Comparison of ENCODE assay signal across 8 cellular contexts in the genomic region with DNA sequence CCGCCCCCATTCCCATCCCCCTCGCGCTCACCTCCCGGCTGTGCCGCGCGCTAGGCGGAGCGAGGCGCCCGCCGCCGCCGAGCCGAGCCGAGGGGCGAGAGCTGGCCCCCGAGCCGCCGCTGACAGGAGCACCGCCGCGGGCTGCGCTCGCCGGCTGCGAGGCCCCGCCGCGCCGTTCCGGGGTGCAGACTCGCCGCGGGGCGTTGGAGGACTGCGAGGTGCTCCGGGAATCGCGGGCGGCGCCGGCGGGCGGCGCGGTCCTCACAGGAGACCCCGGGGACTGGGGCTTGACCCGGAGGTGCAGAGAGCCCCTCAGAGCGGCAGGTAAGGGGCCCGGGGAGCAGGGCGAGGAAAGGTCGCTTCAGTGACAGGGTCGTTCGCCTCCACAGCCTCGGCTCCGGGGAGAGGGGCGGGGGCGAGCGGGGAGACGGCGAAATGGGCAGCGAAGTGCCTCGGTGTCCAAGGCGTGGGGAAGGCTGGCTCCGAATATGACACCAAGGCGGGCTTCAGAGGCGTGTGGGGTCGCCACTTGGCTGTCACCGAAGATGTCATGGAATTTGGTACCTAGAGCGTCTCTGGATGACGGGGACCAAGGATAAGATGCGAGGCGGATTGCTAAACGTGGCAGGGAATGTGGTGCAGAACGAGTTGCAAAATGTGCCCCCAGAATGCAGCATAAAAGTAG. TPM values are rescaled to one million over a fixed set of nuclear protein-coding genes. Genes with fewer than 3 reads are reported as not detected.
DNase-seq lines count a peak whose midpoint lies in the region; ATAC-seq and TF ChIP-seq lines count a peak whose summit lies in the region.

No MANE protein-coding gene starts in this region.

- H3K9me3 ChIP-seq in OCI-LY3 (ENCODE audit: insufficient read depth, low read length) (no peaks in the 10 kb centered on the region), heart right ventricle (no peaks in the 10 kb centered on the region)

- H3K79me2 ChIP-seq in GM23338 (replicated peaks; ENCODE audit: insufficient read depth), result no peaks in the 10 kb centered on the region; the same call in none of the 2 replicates
- no peaks in the 10 kb centered on the region for H3K79me2 ChIP-seq in OCI-LY3 (ENCODE audit: low read length)

- peaks cover 20% of the 10 kb centered on the region for H3K27me3 Mint-ChIP-seq in GM23338 (ENCODE audit: insufficient read depth, low read depth, poor library complexity)
- peaks cover 57% of the 10 kb centered on the region for H3K27me3 Mint-ChIP-seq in activated naive CD4-positive, alpha-beta T cell treated with anti-CD3 and anti-CD28 coated beads, Interleukin-2, amount 10 ng/mL, durations not matched to agents 7 days and 5 days

- H2AFZ ChIP-seq in GM23338, result peak overlapping the region; percentile 87
- no peak overlapping the region for H2AFZ ChIP-seq in OCI-LY3 (ENCODE audit: low read depth, low read length)

- H4K20me1 ChIP-seq in GM23338 (replicated peaks; ENCODE audit: insufficient read depth), result no peaks in the 10 kb centered on the region; the same call in 1 of the 2 replicates
- H4K20me1 ChIP-seq in OCI-LY3 (ENCODE audit: insufficient read depth, low read length), result no peaks in the 10 kb centered on the region

- H3K9ac ChIP-seq in OCI-LY3 (ENCODE audit: low read length), result peak overlapping the region; percentile 51

- ATAC-seq in GM23338 (peak; percentile 60), heart right ventricle (peak in 6 of 8 donors; percentile 35 to 70 (median 50))

- peaks cover 17% of the 10 kb centered on the region for H3K4me1 ChIP-seq in GM23338 (ENCODE audit: insufficient read depth)
- H3K4me1 ChIP-seq in OCI-LY3 (ENCODE audit: low read length), result peaks cover 21% of the 10 kb centered on the region
- H3K4me1 ChIP-seq in heart right ventricle, result peaks cover 3 to 25% (median 22%) of the 10 kb centered on the region in 9 donors

- H3K9me2 ChIP-seq in GM23338 (ENCODE audit: insufficient read depth), result no peaks in the 10 kb centered on the region

- no peaks in the 10 kb centered on the region for H3K36me3 ChIP-seq in GM23338 (ENCODE audit: insufficient read depth)
- no peaks in the 10 kb centered on the region for H3K36me3 ChIP-seq in OCI-LY3 (replicated peaks; ENCODE audit: low read depth, low read length)
- no peaks in the 10 kb centered on the region for H3K36me3 ChIP-seq in heart right ventricle

- peak overlapping the region; percentile 86 for H3K4me3 Mint-ChIP-seq in GM23338
- peak overlapping the region; percentile 74 for H3K4me3 Mint-ChIP-seq in activated naive CD4-positive, alpha-beta T cell treated with anti-CD3 and anti-CD28 coated beads, Interleukin-2, amount 10 ng/mL, durations not matched to agents 7 days and 5 days

- CTCF ChIA-PET in activated naive CD4-positive, alpha-beta T cell treated with anti-CD3 and anti-CD28 coated beads, Interleukin-2, amount 10 ng/mL, durations not matched to agents 7 days and 5 days (lab: Charles Lee), result interaction anchor here (1.4 kb wide), 1 partner anchor 295 kb away, joined by 3 read pairs; no protein-coding TSS in a partner anchor

- H3K36me3 Mint-ChIP-seq in GM23338 (ENCODE audit: low read depth), result no peaks in the 10 kb centered on the region; the same call in 1 of the 3 replicates
- no peaks in the 10 kb centered on the region for H3K36me3 Mint-ChIP-seq in activated naive CD4-positive, alpha-beta T cell treated with anti-CD3 and anti-CD28 coated beads, Interleukin-2, amount 10 ng/mL, durations not matched to agents 7 days and 5 days

- H3F3A ChIP-seq in GM23338 (replicated peaks; ENCODE audit: low read depth), result 0 out of 2 replicates have a peak, but pooled peaks cover 3% of the 10 kb centered on the region

- H3K4me1 Mint-ChIP-seq in GM23338, result peaks cover 29% of the 10 kb centered on the region
- peaks cover 27% of the 10 kb centered on the region for H3K4me1 Mint-ChIP-seq in activated naive CD4-positive, alpha-beta T cell treated with anti-CD3 and anti-CD28 coated beads, Interleukin-2, amount 10 ng/mL, durations not matched to agents 7 days and 5 days

- H3K27me3 ChIP-seq in GM23338 (ENCODE audit: insufficient read depth) (peaks cover 36% of the 10 kb centered on the region), OCI-LY3 (ENCODE audit: low read depth, low read length) (peaks cover 20% of the 10 kb centered on the region), heart right ventricle (no peaks in the 10 kb centered on the region)

- DNase-seq in DMS53 (lab: John Stamatoyannopoulos, UW), result peak; percentile 52
- peak; percentile 30 for DNase-seq in GM23338 (ENCODE audit: low spot score)
- DNase-seq in activated naive CD4-positive, alpha-beta T cell treated with anti-CD3 and anti-CD28 coated beads, Interleukin-2, amount 10 ng/mL, durations not matched to agents 7 days and 5 days, result peak; percentile 68
- peak; percentile 45 to 73 for DNase-seq in heart right ventricle
- peak; percentile 20 for DNase-seq in putamen (ENCODE audit: low spot score)
- DNase-seq in NK-92 treated with Interleukin-12 subunit alpha and Interleukin-12 subunit beta, amount 100 ng/mL, for 24 hours (lab: John Stamatoyannopoulos, UW), result no peak
- DNase-seq in HuH-7.5 (ENCODE audit: low spot score), result no peak

- WGBS in heart right ventricle, 2 donors, result 1% methylated on average over 64 to 75 of the region's 76 CpGs

- no peak overlapping the region for H3K27ac Mint-ChIP-seq in GM23338
- no peak overlapping the region for H3K27ac Mint-ChIP-seq in activated naive CD4-positive, alpha-beta T cell treated with anti-CD3 and anti-CD28 coated beads, Interleukin-2, amount 10 ng/mL, durations not matched to agents 7 days and 5 days

- H3K9me3 Mint-ChIP-seq in GM23338, result peaks cover 7% of the 10 kb centered on the region; the same call in 2 of the 3 replicates
- H3K9me3 Mint-ChIP-seq in activated naive CD4-positive, alpha-beta T cell treated with anti-CD3 and anti-CD28 coated beads, Interleukin-2, amount 10 ng/mL, durations not matched to agents 7 days and 5 days, result no peaks in the 10 kb centered on the region

- peak overlapping the region; percentile 76 for H3K4me3 ChIP-seq in GM23338
- peak overlapping the region; percentile 79 for H3K4me3 ChIP-seq in OCI-LY3 (ENCODE audit: low read length)
- peak overlapping the region; percentile 80 to 95 (median 84) for H3K4me3 ChIP-seq in heart right ventricle

- intact Hi-C loops in heart right ventricle (cut with DNase I), result loop anchor here in 6 of 10 donors (5.0 to 10.0 kb wide), 4 partner anchors 142 to 542 kb away; a partner anchor contains a TSS

- TF ChIP-seq CTCF in GM23338 (conservative IDR thresholded peaks at IDR 0.05; ENCODE audit: low read depth in 2 of 2), result no peak
- TF ChIP-seq CTCF in OCI-LY3 (IDR thresholded peaks at IDR 0.05; ENCODE audit: low read depth, low read length), result no peak
- no peak for TF ChIP-seq CTCF in heart right ventricle (IDR thresholded peaks at IDR 0.05)

- H3K4me2 ChIP-seq in GM23338 (peak overlapping the region; percentile 94), OCI-LY3 (ENCODE audit: low read length) (peak overlapping the region; percentile 51)

- H3K27ac ChIP-seq in GM23338 (ENCODE audit: low read depth) (no peak overlapping the region), OCI-LY3 (ENCODE audit: low read length) (no peak overlapping the region), heart right ventricle (peak overlapping the region in 9 of 10 donors; percentile 62 to 84 (median 77))

RNA-seq across cellular contexts. Expression of a gene that starts 0.5 kb away (rescaled TPM):
- 4.7 and 5.9 TPM in 2 replicates for total RNA-seq in GM23338 (2014; rRNA removed; shearing (Covaris generic))
- polyA plus RNA-seq in GM23338 (2016; fragmentation: Nextera tagmentation; extraction: Ambion mirVana) (1.5 and 1.7 TPM in 2 replicates), heart right ventricle (1 to 10 TPM; 1.3 to 1.4 TPM)
- 10 to 100 TPM in 3 of 10 donors, 1 to 10 TPM in 7; 4.8 to 19.4 (median 8.8) TPM for total RNA-seq in heart right ventricle

Comparison
In these comparisons a context has a peak if more than half of its experiments do, and no peak if none do; other contexts are left out.
1. DNase-seq: peak in DMS53 (single experiment), GM23338 (single experiment), activated naive CD4-positive, alpha-beta T cell treated with anti-CD3 and anti-CD28 coated beads, Interleukin-2, amount 10 ng/mL, durations not matched to agents 7 days and 5 days (single experiment), heart right ventricle (2 of 2) and putamen (single experiment); none in NK-92 treated with Interleukin-12 subunit alpha and Interleukin-12 subunit beta, amount 100 ng/mL, for 24 hours (single experiment) and HuH-7.5 (single experiment).
2. H3K27ac ChIP-seq: peak in heart right ventricle (9 of 10); none in GM23338 (single experiment) and OCI-LY3 (single experiment).
3. Peak in every context shown above with its lines, with median percentiles within 50 percentile points of each other: H3K4me3 ChIP-seq.